14 cellular contexts compared by ENCODE assay signal in genomic region chr1:109789771-109790170, GRCh38. TPM values are rescaled to one million over a fixed set of nuclear protein-coding genes. Genes with fewer than 3 reads are reported as not detected.
A peak's percentile ranks its signal among the peaks of the same experiment; 100 is the strongest.
DNase-seq lines count a peak whose midpoint lies in the region; ATAC-seq and TF ChIP-seq lines count a peak whose summit lies in the region.
"Had no signal": no experiment of that assay in that cellular context is flagged by ENCODE, and none has a peak within 500 bp of the region (broad histone marks: within the 10 kb centered on the region; RNA-seq: fewer than 3 reads in every experiment).

No MANE protein-coding gene starts in this region.

- no peak for TF ChIP-seq CTCF in GM13976 (IDR thresholded peaks at IDR 0.05; ENCODE audit: borderline replicate concordance, control extremely low read depth, extremely low read depth, insufficient read depth, missing control alignments)

- H3K36me3 Mint-ChIP-seq in stimulated activated naive CD8-positive, alpha-beta T cell treated with anti-CD3 and anti-CD28 coated beads, Interleukin-15, Interleukin-2, amounts not matched to agents 100 ng/mL and 50 ng/mL, for 24 hours (ENCODE audit: low read depth): no peaks in the 10 kb centered on the region
- no peaks in the 10 kb centered on the region for H3K36me3 Mint-ChIP-seq in activated T-helper 17 cell treated with anti-CD3 and anti-CD28 coated beads, Interleukin-2, amount 50 U/mL, for 72 hours (ENCODE audit: low read depth)
- H3K36me3 Mint-ChIP-seq: CD8-positive, alpha-beta T cell had no signal

- no peak for DNase-seq in stimulated activated naive CD8-positive, alpha-beta T cell treated with anti-CD3 and anti-CD28 coated beads, Interleukin-15, Interleukin-2, amounts not matched to agents 100 U/mL and 50 U/mL, for 24 hours
- DNase-seq in mesenteric fat pad (ENCODE audit: low spot score) (peak; percentile 35), GM13976 (ENCODE audit: low spot score) (no peak)
- DNase-seq: CD8-positive, alpha-beta T cell; cortex of kidney; Right ventricle myocardium superior; stimulated activated naive CD4-positive, alpha-beta T cell had no signal

- H3K27ac Mint-ChIP-seq in stimulated activated naive CD8-positive, alpha-beta T cell treated with anti-CD3 and anti-CD28 coated beads, Interleukin-15, Interleukin-2, amounts not matched to agents 100 ng/mL and 50 ng/mL, for 24 hours: peak overlapping the region; percentile 92
- H3K27ac Mint-ChIP-seq in activated T-helper 17 cell treated with anti-CD3 and anti-CD28 coated beads, Interleukin-2, amount 50 U/mL, for 72 hours: peak overlapping the region; percentile 91

- H3K27me3 Mint-ChIP-seq in stimulated activated naive CD8-positive, alpha-beta T cell treated with anti-CD3 and anti-CD28 coated beads, Interleukin-15, Interleukin-2, amounts not matched to agents 100 ng/mL and 50 ng/mL, for 24 hours: no peaks in the 10 kb centered on the region
- no peaks in the 10 kb centered on the region for H3K27me3 Mint-ChIP-seq in activated T-helper 17 cell treated with anti-CD3 and anti-CD28 coated beads, Interleukin-2, amount 50 U/mL, for 72 hours

- no peaks in the 10 kb centered on the region for H3K9me3 Mint-ChIP-seq in stimulated activated naive CD8-positive, alpha-beta T cell treated with anti-CD3 and anti-CD28 coated beads, Interleukin-15, Interleukin-2, amounts not matched to agents 100 ng/mL and 50 ng/mL, for 24 hours
- no peaks in the 10 kb centered on the region for H3K9me3 Mint-ChIP-seq in activated T-helper 17 cell treated with anti-CD3 and anti-CD28 coated beads, Interleukin-2, amount 50 U/mL, for 72 hours
- H3K9me3 Mint-ChIP-seq: CD8-positive, alpha-beta T cell had no signal

- H3K4me1 Mint-ChIP-seq in stimulated activated naive CD8-positive, alpha-beta T cell treated with anti-CD3 and anti-CD28 coated beads, Interleukin-15, Interleukin-2, amounts not matched to agents 100 ng/mL and 50 ng/mL, for 24 hours (ENCODE audit: low read depth): peaks cover 67% of the 10 kb centered on the region
- peaks cover 31% of the 10 kb centered on the region for H3K4me1 Mint-ChIP-seq in activated T-helper 17 cell treated with anti-CD3 and anti-CD28 coated beads, Interleukin-2, amount 50 U/mL, for 72 hours

- in situ Hi-C loops in GM13976 (cut with MboI; ENCODE audit: low sequenced_read_pairs, unreplicated experiment): no loop called here

- no peak overlapping the region for H3K4me3 Mint-ChIP-seq in stimulated activated naive CD8-positive, alpha-beta T cell treated with anti-CD3 and anti-CD28 coated beads, Interleukin-15, Interleukin-2, amounts not matched to agents 100 ng/mL and 50 ng/mL, for 24 hours
- peak overlapping the region; percentile 63 for H3K4me3 Mint-ChIP-seq in activated T-helper 17 cell treated with anti-CD3 and anti-CD28 coated beads, Interleukin-2, amount 50 U/mL, for 72 hours
- H3K4me3 Mint-ChIP-seq: CD8-positive, alpha-beta T cell had no signal

- ATAC-seq in stimulated activated naive CD8-positive, alpha-beta T cell treated with anti-CD3 and anti-CD28 coated beads, Interleukin-15, Interleukin-2, amounts not matched to agents 100 U/mL and 50 U/mL, for 24 hours: no peak
- no peak for ATAC-seq in activated T-helper 17 cell treated with anti-CD3 and anti-CD28 coated beads, Interleukin-2, amount 50 U/mL, for 72 hours (replicated peaks)
- ATAC-seq in GM21825 (IDR thresholded peaks at IDR 0.05; ENCODE audit: unreplicated experiment) (no peak), GM18870 (IDR thresholded peaks at IDR 0.05; ENCODE audit: unreplicated experiment) (no peak), HG03342 (IDR thresholded peaks at IDR 0.05; ENCODE audit: unreplicated experiment) (no peak)
- ATAC-seq: psoas muscle had no signal

RNA-seq across cellular contexts. Expression of gene EPS8L3, which starts 26.0 kb away (rescaled TPM):
- not detected for total RNA-seq in activated T-helper 17 cell treated with anti-CD3 and anti-CD28 coated beads, Interleukin-2, amount 50 U/mL, for 72 hours
- total RNA-seq in mesenteric fat pad: 0.58 TPM
- total RNA-seq: CD8-positive, alpha-beta T cell; fibroblast of lung; Right ventricle myocardium superior had no signal

RNA-seq across cellular contexts. Expression of gene GSTM3, which starts 48.9 kb away (rescaled TPM):
- 10 to 100 TPM in 1 of 2 donors, 1 to 10 TPM in 1; 8.9 to 30.2 TPM for total RNA-seq in activated T-helper 17 cell treated with anti-CD3 and anti-CD28 coated beads, Interleukin-2, amount 50 U/mL, for 72 hours
- 16.0 TPM for total RNA-seq in mesenteric fat pad
